ENCODE assay signal across 12 cellular contexts in the genomic region with DNA sequence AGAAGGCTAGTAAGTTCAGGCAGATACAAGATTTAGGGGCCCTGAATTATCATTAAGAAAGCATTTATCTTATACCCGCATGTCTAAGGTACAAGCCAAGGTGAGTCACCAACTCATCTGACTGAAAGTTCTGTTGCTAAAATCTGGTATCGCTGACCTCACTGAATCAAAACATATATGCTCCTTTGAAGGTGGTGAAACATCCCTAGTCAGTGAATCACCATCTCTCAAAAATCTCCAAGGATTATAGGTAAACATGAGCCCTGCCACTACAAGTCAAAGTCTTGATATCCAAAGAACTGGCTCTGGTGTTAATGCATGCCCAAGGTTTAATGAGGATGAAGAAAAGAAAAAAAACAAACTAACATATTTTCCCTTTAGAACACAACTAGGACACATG. TPM values are rescaled to one million over a fixed set of nuclear protein-coding genes. Genes with fewer than 3 reads are reported as not detected.
DNase-seq lines count a peak whose midpoint lies in the region; ATAC-seq and TF ChIP-seq lines count a peak whose summit lies in the region.
"Had no signal": no experiment of that assay in that cellular context is flagged by ENCODE, and none has a peak within 500 bp of the region (broad histone marks: within the 10 kb centered on the region; RNA-seq: fewer than 3 reads in every experiment).

No MANE protein-coding gene starts in this region.

- H3K9me3 ChIP-seq in PC-3 (ENCODE audit: low read length), result no peaks in the 10 kb centered on the region
- H3K9me3 ChIP-seq in esophagus muscularis mucosa, result no peaks in the 10 kb centered on the region
- no peaks in the 10 kb centered on the region for H3K9me3 ChIP-seq in prostate gland
- H3K9me3 ChIP-seq in ascending aorta, result no peaks in the 10 kb centered on the region

- H3K4me1 ChIP-seq in PC-3 (ENCODE audit: insufficient read depth, low read length), result peaks cover 49% of the 10 kb centered on the region
- peaks cover 45 to 73% (median 65%) of the 10 kb centered on the region in 4 donors for H3K4me1 ChIP-seq in esophagus muscularis mucosa
- H3K4me1 ChIP-seq in prostate gland (replicated peaks), result no peaks in the 10 kb centered on the region
- peaks cover 7 to 35% of the 10 kb centered on the region in 2 donors for H3K4me1 ChIP-seq in ascending aorta

- H3F3A ChIP-seq in PC-3 (ENCODE audit: low read length, unreplicated experiment), result no peaks in the 10 kb centered on the region

- peak overlapping the region; percentile 18; the same call in 1 of the 2 replicates for H2AFZ ChIP-seq in PC-3 (ENCODE audit: low read length)

- peaks cover 8% of the 10 kb centered on the region; the same call in 1 of the 2 replicates for H3K36me3 ChIP-seq in PC-3 (ENCODE audit: low read depth, low read length)
- H3K36me3 ChIP-seq in esophagus muscularis mucosa, result no peaks in the 10 kb centered on the region
- H3K36me3 ChIP-seq in prostate gland, result no peaks in the 10 kb centered on the region
- H3K36me3 ChIP-seq in ascending aorta, result no peaks in the 10 kb centered on the region

- no peaks in the 10 kb centered on the region for H3K9me2 ChIP-seq in PC-3 (replicated peaks; ENCODE audit: low read length)

- no TSS peak for BruUV-seq in PC-3 (replicated peaks; lab: Mats Ljungman, UMichigan)

- H3K4me3 ChIP-seq in PC-3 (ENCODE audit: low read length), result no peak overlapping the region
- H3K4me3 ChIP-seq in esophagus muscularis mucosa, result no peak overlapping the region
- no peak overlapping the region for H3K4me3 ChIP-seq in prostate gland
- H3K4me3 ChIP-seq in ascending aorta, result no peak overlapping the region

- H3K27ac ChIP-seq in PC-3 (ENCODE audit: low read length) (peak overlapping the region; percentile 73), esophagus muscularis mucosa (replicated peaks in 1 of 4) (peak overlapping the region; percentile 60 to 76 (median 73)), prostate gland (peak overlapping the region; percentile 34 to 44), ascending aorta (peak overlapping the region in 1 of 2 donors; percentile 63)

- ATAC-seq in PC-3 (peak; percentile 84), GM21576 (IDR thresholded peaks at IDR 0.05; ENCODE audit: unreplicated experiment) (no peak)

- no peak for TF ChIP-seq EP300 in esophagus muscularis mucosa (IDR thresholded peaks at IDR 0.05)

- peak overlapping the region; percentile 58 for H3K4me2 ChIP-seq in PC-3 (ENCODE audit: low read length)

- intact Hi-C loops in PC-3 (cut with micrococcal nuclease), result no loop called here
- intact Hi-C loops in esophagus muscularis mucosa (cut with DNase I), result no loop called here
- intact Hi-C loops in prostate gland (cut with DNase I), result no loop called here
- intact Hi-C loops in ascending aorta (cut with DNase I), result no loop called here

- no peak for TF ChIP-seq POLR2A in esophagus muscularis mucosa (IDR thresholded peaks at IDR 0.05; ENCODE audit: low read depth)
- no peak for TF ChIP-seq POLR2A in prostate gland (IDR thresholded peaks at IDR 0.05)

- H3K27me3 ChIP-seq in PC-3 (ENCODE audit: low read length) (no peaks in the 10 kb centered on the region), esophagus muscularis mucosa (no peaks in the 10 kb centered on the region), prostate gland (replicated peaks; ENCODE audit: insufficient read depth) (no peaks in the 10 kb centered on the region), ascending aorta (no peaks in the 10 kb centered on the region)

- CTCF ChIA-PET in PC-3 (lab: Charles Lee), result no interaction called here

- DNase-seq in Daoy (ENCODE audit: low read depth), result peak; percentile 75
- peak; percentile 92 for DNase-seq in PC-3
- no peak for DNase-seq in esophagus muscularis mucosa (ENCODE audit: extremely low spot score)
- no peak for DNase-seq in prostate gland (ENCODE audit: low spot score)
- no peak for DNase-seq in ascending aorta (ENCODE audit: low spot score in 2 of 2)
- no peak for DNase-seq in dedifferentiated amniotic fluid mesenchymal stem cell (ENCODE audit: extremely low spot score)
- DNase-seq in GM19238 (ENCODE audit: insufficient read length, low spot score), result no peak
- DNase-seq: central memory CD4-positive, alpha-beta T cell; DMS79; occipital lobe; SIG-M5 had no signal

- H3K9ac ChIP-seq in PC-3 (ENCODE audit: low read length), result peak overlapping the region; percentile 20; the same call in 1 of the 2 replicates

- H3K79me2 ChIP-seq in PC-3 (ENCODE audit: low read length), result peaks cover 94% of the 10 kb centered on the region

- POLR2A ChIA-PET in PC-3 (lab: Charles Lee; ENCODE audit: unreplicated experiment), result no interaction called here

- 72% methylated on average over 2 of the region's 2 CpGs for WGBS in esophagus muscularis mucosa
- WGBS in prostate gland, result 66% methylated on average over 2 of the region's 2 CpGs

- no peaks in the 10 kb centered on the region for H4K20me1 ChIP-seq in PC-3 (ENCODE audit: low read length)

- TF ChIP-seq CTCF in PC-3 (conservative IDR thresholded peaks at IDR 0.05; ENCODE audit: low read depth, low read length) (no peak), esophagus muscularis mucosa (IDR thresholded peaks at IDR 0.05) (no peak), prostate gland (IDR thresholded peaks at IDR 0.05) (no peak), ascending aorta (IDR thresholded peaks at IDR 0.05) (no peak)

RNA-seq across cellular contexts. Expression of gene IRS1, which starts 43.5 kb away (rescaled TPM):
- total RNA-seq in Daoy (2014; rRNA removed; shearing (Covaris generic)), result 5.2 and 6.4 TPM in 2 replicates
- 38.8 and 43.8 TPM in 2 replicates for total RNA-seq in PC-3 (2014; rRNA removed)
- total RNA-seq in esophagus muscularis mucosa, result 10 to 100 TPM; 27.8 to 47.6 (median 32.8) TPM
- 10 to 100 TPM; 37.6 to 40.6 TPM for total RNA-seq in prostate gland
- total RNA-seq in ascending aorta, result 18.6 TPM

Comparison
In these comparisons a context has a peak if more than half of its experiments do, and no peak if none do; other contexts are left out.
1. DNase-seq: peak in Daoy (single experiment) and PC-3 (single experiment); none in esophagus muscularis mucosa (single experiment), prostate gland (single experiment), ascending aorta (0 of 2), dedifferentiated amniotic fluid mesenchymal stem cell (single experiment) and GM19238 (single experiment).